31 cellular contexts compared by ENCODE assay signal in the genomic region with DNA sequence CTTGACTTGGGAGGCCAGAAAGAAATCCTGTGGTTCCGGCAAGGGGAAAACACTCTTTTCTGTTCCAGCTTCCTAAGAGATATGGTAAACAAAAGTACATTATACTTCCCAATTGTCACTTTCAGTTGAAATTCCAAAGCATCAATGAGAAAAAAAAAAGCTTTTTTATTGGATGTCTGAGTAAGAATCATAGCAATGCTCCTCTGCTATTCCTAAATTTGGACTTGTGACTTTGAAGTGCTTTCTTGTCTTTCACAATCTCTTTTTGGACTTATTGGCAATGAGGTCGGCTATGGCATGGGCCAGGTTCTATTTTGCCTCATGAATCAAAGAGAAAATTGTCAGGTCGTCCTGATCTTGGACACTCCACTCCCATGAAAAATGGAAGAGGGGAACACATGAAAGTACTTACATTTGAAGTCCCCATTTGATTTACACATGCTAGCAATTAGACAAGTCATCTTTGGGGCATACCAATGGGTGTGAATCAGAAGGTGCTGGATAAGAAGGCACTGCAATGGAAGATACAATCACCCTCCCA.
A peak's percentile ranks its signal among the peaks of the same experiment; 100 is the strongest.
DNase-seq lines count a peak whose midpoint lies in the region; FAIRE-seq and TF ChIP-seq lines count a peak whose summit lies in the region.
"Had no signal": no experiment of that assay in that cellular context is flagged by ENCODE, and none has a peak within 500 bp of the region (broad histone marks: within the 10 kb centered on the region; RNA-seq: fewer than 3 reads in every experiment).

No MANE protein-coding gene starts in this region.

- H3K36me3 ChIP-seq in astrocyte (ENCODE audit: insufficient read depth, low read length) (no peaks in the 10 kb centered on the region), hepatocyte (replicated peaks; ENCODE audit: insufficient read depth, low read depth) (no peaks in the 10 kb centered on the region), Peyer's patch (no peaks in the 10 kb centered on the region)
- H3K36me3 ChIP-seq: esophagus squamous epithelium, neutrophil, tibial nerve had no signal

- DNase-seq in AG09319 (ENCODE audit: extremely low read depth, low read depth) (peak; percentile 53), HCEC 1CT (peak; percentile 65), astrocyte (ENCODE audit: low read depth) (no peak), hepatocyte (ENCODE audit: low spot score) (no peak), NCI-H2029 (lab: John Stamatoyannopoulos, UW) (no peak), DMS114 treated with DMSO at 0.1 percent for 48 hours (lab: John Stamatoyannopoulos, UW; ENCODE audit: unreplicated experiment) (no peak), substantia nigra (lab: John Stamatoyannopoulos, UW) (no peak), Peyer's patch (no peak)
- DNase-seq: activated CD4-positive, alpha-beta T cell treated with anti-CD3 and anti-CD28 coated beads for 48 hours; activated gamma-delta T cell treated with Interleukin-2 at 50 U/mL for 16 hours; activated T-cell treated with anti-CD3 and anti-CD28 coated beads, Interleukin-2, amount 50 U/mL, for 24 hours; Caco-2; DMS79; endodermal cell; esophagus squamous epithelium; naive B cell; NCI-H1105; NCI-H2029 treated with DMSO at 0.1 percent for 48 hours; NCI-H774; psoas muscle; stimulated activated naive CD8-positive, alpha-beta T cell treated with anti-CD3 and anti-CD28 coated beads, Interleukin-15, amount 100 ng/mL, for 72 hours had no signal

- no peak overlapping the region for H3K4me2 ChIP-seq in astrocyte (ENCODE audit: low read length)
- no peak overlapping the region for H3K4me2 ChIP-seq in hepatocyte
- H3K4me2 ChIP-seq: BLaER1 treated with 17β-estradiol and CSF1 and Interleukin-3, amounts not matched to agents 10 nM and 100 nM had no signal

- no peaks in the 10 kb centered on the region for H3K79me2 ChIP-seq in astrocyte (ENCODE audit: insufficient read depth, low read length)
- H3K79me2 ChIP-seq in hepatocyte = no peaks in the 10 kb centered on the region

- no peaks in the 10 kb centered on the region for H3K27me3 Mint-ChIP-seq in astrocyte (ENCODE audit: low read depth, unreplicated experiment)
- H3K27me3 Mint-ChIP-seq: activated T-cell treated with anti-CD3 and anti-CD28 coated beads, Interleukin-2, amount 50 U/mL, for 24 hours; central memory CD8-positive, alpha-beta T cell; dendritic cell treated with granulocyte-macrophage colony-stimulating factor and Interleukin-4, amounts not matched to agents 40 ng/mL and 50 ng/mL, for 4 days; IgD-negative memory B cell; stimulated activated naive CD8-positive, alpha-beta T cell treated with anti-CD3 and anti-CD28 coated beads, Interleukin-15, amount 100 ng/mL, for 72 hours had no signal

- no peaks in the 10 kb centered on the region for H3K4me1 Mint-ChIP-seq in astrocyte (ENCODE audit: low read depth, unreplicated experiment)
- H3K4me1 Mint-ChIP-seq: central memory CD8-positive, alpha-beta T cell; IgD-negative memory B cell; naive B cell; stimulated activated naive CD8-positive, alpha-beta T cell treated with anti-CD3 and anti-CD28 coated beads, Interleukin-15, amount 100 ng/mL, for 72 hours had no signal

- H3K9me3 Mint-ChIP-seq in astrocyte (ENCODE audit: unreplicated experiment) = peaks cover 4% of the 10 kb centered on the region
- H3K9me3 Mint-ChIP-seq: activated T-cell treated with anti-CD3 and anti-CD28 coated beads, Interleukin-2, amount 50 U/mL, for 24 hours; central memory CD8-positive, alpha-beta T cell; dendritic cell treated with granulocyte-macrophage colony-stimulating factor and Interleukin-4, amounts not matched to agents 40 ng/mL and 50 ng/mL, for 4 days; endodermal cell; naive B cell; stimulated activated naive CD8-positive, alpha-beta T cell treated with anti-CD3 and anti-CD28 coated beads, Interleukin-15, amount 100 ng/mL, for 72 hours; T-helper 2 cell treated with Interferon-gamma antibody and Interleukin-4, amounts not matched to agents 5 μg/mL and 100 μg/mL, for 36 hours had no signal

- H2AFZ ChIP-seq in astrocyte (ENCODE audit: low read depth, low read length) (no peak overlapping the region), hepatocyte (no peak overlapping the region)

- H3K9me3 ChIP-seq in astrocyte (ENCODE audit: insufficient read depth, low read depth, low read length) = no peaks in the 10 kb centered on the region
- no peaks in the 10 kb centered on the region for H3K9me3 ChIP-seq in hepatocyte (ENCODE audit: low read depth)
- no peaks in the 10 kb centered on the region for H3K9me3 ChIP-seq in Peyer's patch
- H3K9me3 ChIP-seq: Caco-2, esophagus squamous epithelium, neutrophil, psoas muscle, tibial nerve had no signal

- no peak overlapping the region for H3K4me3 Mint-ChIP-seq in astrocyte (ENCODE audit: unreplicated experiment)
- H3K4me3 Mint-ChIP-seq: activated T-cell treated with anti-CD3 and anti-CD28 coated beads, Interleukin-2, amount 50 U/mL, for 24 hours; central memory CD8-positive, alpha-beta T cell; dendritic cell treated with granulocyte-macrophage colony-stimulating factor and Interleukin-4, amounts not matched to agents 40 ng/mL and 50 ng/mL, for 4 days; endodermal cell; IgD-negative memory B cell; naive B cell; stimulated activated naive CD8-positive, alpha-beta T cell treated with anti-CD3 and anti-CD28 coated beads, Interleukin-15, amount 100 ng/mL, for 72 hours; T-helper 2 cell treated with Interferon-gamma antibody and Interleukin-4, amounts not matched to agents 5 μg/mL and 100 μg/mL, for 36 hours had no signal

- TF ChIP-seq POLR2A in Peyer's patch (IDR thresholded peaks at IDR 0.05) = no peak

- H3K4me3 ChIP-seq in astrocyte (ENCODE audit: insufficient read depth, low read depth, low read length) = no peak overlapping the region
- no peak overlapping the region for H3K4me3 ChIP-seq in hepatocyte
- no peak overlapping the region for H3K4me3 ChIP-seq in Peyer's patch
- H3K4me3 ChIP-seq: BLaER1 treated with 17β-estradiol and CSF1 and Interleukin-3, amounts not matched to agents 10 nM and 100 nM; esophagus squamous epithelium; psoas muscle; tibial nerve had no signal

- H3K9ac ChIP-seq in astrocyte (ENCODE audit: low read length) = no peak overlapping the region
- H3K9ac ChIP-seq: BLaER1 treated with 17β-estradiol and CSF1 and Interleukin-3, amounts not matched to agents 10 nM and 100 nM had no signal

- H4K20me1 ChIP-seq in astrocyte (ENCODE audit: insufficient read depth, low read length) (no peaks in the 10 kb centered on the region), hepatocyte (ENCODE audit: insufficient read depth, poor library complexity, severe bottlenecking) (no peaks in the 10 kb centered on the region)

- no peak for TF ChIP-seq CTCF in AG09319 (IDR thresholded peaks at IDR 0.05; ENCODE audit: low read depth, low read length)
- TF ChIP-seq CTCF in astrocyte (IDR thresholded peaks at IDR 0.05; ENCODE audit: insufficient read depth, low read depth, low read length) = no peak
- TF ChIP-seq CTCF in hepatocyte (IDR thresholded peaks at IDR 0.05; ENCODE audit: poor library complexity) = no peak
- TF ChIP-seq CTCF in Peyer's patch (IDR thresholded peaks at IDR 0.05) = no peak

- H3K9me2 ChIP-seq in hepatocyte (replicated peaks; ENCODE audit: insufficient read depth) = no peaks in the 10 kb centered on the region

- H3K4me1 ChIP-seq in astrocyte (ENCODE audit: insufficient read depth, low read length) (no peaks in the 10 kb centered on the region), hepatocyte (ENCODE audit: insufficient read depth) (peaks cover 5% of the 10 kb centered on the region), Peyer's patch (no peaks in the 10 kb centered on the region)
- H3K4me1 ChIP-seq: BLaER1 treated with 17β-estradiol and CSF1 and Interleukin-3, amounts not matched to agents 10 nM and 100 nM; Caco-2; esophagus squamous epithelium; psoas muscle; tibial nerve had no signal

- H3K27ac ChIP-seq in astrocyte (ENCODE audit: low read depth, low read length) = no peak overlapping the region
- H3K27ac ChIP-seq in hepatocyte = peak overlapping the region; percentile 81
- H3K27ac ChIP-seq in substantia nigra (ENCODE audit: low read depth, low read length, poor library complexity, severe bottlenecking) = no peak overlapping the region
- no peak overlapping the region for H3K27ac ChIP-seq in Peyer's patch
- H3K27ac ChIP-seq: BLaER1 treated with 17β-estradiol and CSF1 and Interleukin-3, amounts not matched to agents 10 nM and 100 nM; neutrophil; psoas muscle; tibial nerve had no signal

- peak; percentile 94 for FAIRE-seq in astrocyte (lab: Jason Lieb, UNC)
- FAIRE-seq: A204.1, GM12891, keratinocyte had no signal

- H3K27me3 ChIP-seq in astrocyte (ENCODE audit: insufficient read depth, low read length) (no peaks in the 10 kb centered on the region), hepatocyte (no peaks in the 10 kb centered on the region), Peyer's patch (no peaks in the 10 kb centered on the region)
- H3K27me3 ChIP-seq: BLaER1 treated with 17β-estradiol and CSF1 and Interleukin-3, amounts not matched to agents 10 nM and 100 nM; esophagus squamous epithelium; neutrophil; tibial nerve had no signal

- 72% methylated on average over 3 of the region's 3 CpGs for WGBS in hepatocyte (ENCODE audit: low lambda C conversion rate, missing lambda C conversion rate)

- no peak overlapping the region for H3K27ac Mint-ChIP-seq in astrocyte (ENCODE audit: unreplicated experiment)
- H3K27ac Mint-ChIP-seq: activated T-cell treated with anti-CD3 and anti-CD28 coated beads, Interleukin-2, amount 50 U/mL, for 24 hours; dendritic cell treated with granulocyte-macrophage colony-stimulating factor and Interleukin-4, amounts not matched to agents 40 ng/mL and 50 ng/mL, for 4 days; endodermal cell; IgD-negative memory B cell; naive B cell; stimulated activated naive CD8-positive, alpha-beta T cell treated with anti-CD3 and anti-CD28 coated beads, Interleukin-15, amount 100 ng/mL, for 72 hours; T-helper 2 cell treated with Interferon-gamma antibody and Interleukin-4, amounts not matched to agents 5 μg/mL and 100 μg/mL, for 36 hours had no signal

- H3K36me3 Mint-ChIP-seq in astrocyte (ENCODE audit: low read depth, unreplicated experiment) = peaks cover 11% of the 10 kb centered on the region
- H3K36me3 Mint-ChIP-seq: IgD-negative memory B cell, naive B cell had no signal

Comparison
In these comparisons a context has a peak if more than half of its experiments do, and no peak if none do; other contexts are left out.
1. DNase-seq: peak in AG09319 (single experiment) and HCEC 1CT (single experiment); none in astrocyte (single experiment), hepatocyte (single experiment), NCI-H2029 (single experiment), DMS114 treated with DMSO at 0.1 percent for 48 hours (single experiment), substantia nigra (0 of 49) and Peyer's patch (0 of 3).